In the genomic region with DNA sequence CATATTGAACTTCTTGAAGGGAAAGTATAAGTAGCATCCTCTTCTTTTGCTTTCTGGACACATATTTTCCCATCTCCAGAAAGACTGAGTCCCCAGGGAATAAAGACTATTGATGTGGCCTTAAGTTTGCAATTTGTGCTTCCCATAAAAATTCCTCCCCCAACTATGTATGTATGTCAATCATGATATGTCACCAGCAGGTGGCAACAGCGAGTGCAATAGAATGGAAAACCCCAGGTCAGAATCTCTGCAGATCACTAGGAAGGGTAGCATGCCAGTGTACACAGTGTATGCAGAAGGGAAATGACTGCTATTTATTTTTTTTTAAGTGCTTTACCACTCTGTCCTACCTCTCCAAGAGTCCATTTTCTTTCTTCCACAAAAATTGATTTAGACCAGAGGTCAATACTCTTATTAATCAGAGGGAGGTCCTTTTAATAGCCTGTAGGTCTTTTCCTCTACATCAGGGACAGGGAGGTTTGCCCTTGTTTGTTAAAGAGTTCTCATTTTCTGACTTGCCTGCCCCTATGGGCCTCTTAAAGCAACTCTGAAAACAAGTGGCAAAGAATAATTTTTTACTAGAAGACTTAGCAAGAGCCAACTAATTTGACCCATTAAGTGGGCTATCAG, we compare ENCODE assay signal across 8 cellular contexts.
A peak's percentile ranks its signal among the peaks of the same experiment; 100 is the strongest.
DNase-seq lines count a peak whose midpoint lies in the region; ATAC-seq and TF ChIP-seq lines count a peak whose summit lies in the region.

No MANE protein-coding gene starts in this region.

- ATAC-seq in GM18502 (IDR thresholded peaks at IDR 0.05; ENCODE audit: poor library complexity, unreplicated experiment) (peak; percentile 98), HG02763 (IDR thresholded peaks at IDR 0.05; ENCODE audit: unreplicated experiment) (peak; percentile 86)

- H3K79me2 ChIP-seq in SK-N-SH (ENCODE audit: insufficient read depth), result no peaks in the 10 kb centered on the region

- peak; percentile 63 for TF ChIP-seq RAD21 in SK-N-SH (IDR thresholded peaks at IDR 0.05; ENCODE audit: low read length)

- H4K20me1 ChIP-seq in SK-N-SH (ENCODE audit: insufficient read depth), result no peaks in the 10 kb centered on the region

- H3K36me3 ChIP-seq in SK-N-SH (replicated peaks in 1 of 2; ENCODE audit: control insufficient read depth in 1 of 2, insufficient read depth in 2 of 2, low read length in 1 of 2) (no peaks in the 10 kb centered on the region), endodermal cell (ENCODE audit: control insufficient read depth, insufficient read depth, low read length) (no peaks in the 10 kb centered on the region)

- H3K4me3 ChIP-seq in SK-N-SH (ENCODE audit: low read depth in 2 of 2, low read length in 1 of 2) (no peak overlapping the region; a peak in 1 of 4 replicates), endodermal cell (ENCODE audit: low read length) (no peak overlapping the region)

- H3K27ac ChIP-seq in SK-N-SH (ENCODE audit: low read depth in 2 of 2, low read length in 1 of 2) (no peak overlapping the region), endodermal cell (ENCODE audit: low read depth, low read length) (no peak overlapping the region)

- no peaks in the 10 kb centered on the region for H3K27me3 Mint-ChIP-seq in endodermal cell (ENCODE audit: insufficient read depth)

- TF ChIP-seq CTCF in AG09319 (IDR thresholded peaks at IDR 0.05; ENCODE audit: low read depth, low read length), result peak; percentile 73
- TF ChIP-seq CTCF in SK-N-SH (IDR thresholded peaks at IDR 0.05), result peak; percentile 71
- peak; percentile 88 for TF ChIP-seq CTCF in endodermal cell (conservative IDR thresholded peaks at IDR 0.05)

- H3K4me1 Mint-ChIP-seq in endodermal cell, result peaks cover 49% of the 10 kb centered on the region

- DNase-seq in AG09319 (ENCODE audit: extremely low read depth, low read depth), result peak; percentile 16
- DNase-seq in MV-4-11 (lab: John Stamatoyannopoulos, UW), result peak; percentile 22
- peak; percentile 53 for DNase-seq in SK-N-SH
- DNase-seq in endodermal cell, result peak; percentile 87
- peak; percentile 64 to 86 for DNase-seq in lung microvascular endothelial cell (ENCODE audit: low read depth in 2 of 2)
- peak; percentile 58 for DNase-seq in stromal cell of bone marrow (ENCODE audit: low read depth)

- no peak overlapping the region for H2AFZ ChIP-seq in SK-N-SH (ENCODE audit: low read depth)

- no peaks in the 10 kb centered on the region for H3K9me2 ChIP-seq in SK-N-SH

- POLR2A ChIA-PET in SK-N-SH (lab: Yijun Ruan, JAX), result no interaction called here

- WGBS in SK-N-SH (ENCODE audit: low lambda C conversion rate), result 0% methylated on average over 1 of the region's 1 CpG
- 0% methylated on average over 1 of the region's 1 CpG for WGBS in endodermal cell (ENCODE audit: insufficient coverage in 1 of 2, insufficient read length in 1 of 2), 2 experiments

- H3K36me3 Mint-ChIP-seq in endodermal cell (ENCODE audit: low read depth), result no peaks in the 10 kb centered on the region

- TF ChIP-seq EP300 in SK-N-SH (IDR thresholded peaks at IDR 0.05; ENCODE audit: borderline replicate concordance in 1 of 2, low read depth in 1 of 2, low read length in 1 of 2), result no peak

- CTCF ChIA-PET in SK-N-SH (lab: Yijun Ruan, JAX), result interaction anchor here (0.6 to 2.1 kb wide), 12 partner anchors 8 to 1894 kb away, joined by 3 to 6 read pairs (median 3); a partner anchor contains a TSS

- H3K27me3 ChIP-seq in SK-N-SH (ENCODE audit: insufficient read depth) (no peaks in the 10 kb centered on the region), endodermal cell (ENCODE audit: control insufficient read depth, insufficient read depth, low read length, poor library complexity, severe bottlenecking) (no peaks in the 10 kb centered on the region)

- no peak overlapping the region for H3K27ac Mint-ChIP-seq in endodermal cell

- no peaks in the 10 kb centered on the region for H3F3A ChIP-seq in SK-N-SH (replicated peaks; ENCODE audit: insufficient read depth)

- H3K9me3 Mint-ChIP-seq in endodermal cell, result no peaks in the 10 kb centered on the region

- H3K9me3 ChIP-seq in SK-N-SH (no peaks in the 10 kb centered on the region), endodermal cell (ENCODE audit: control insufficient read depth, low read length) (no peaks in the 10 kb centered on the region)

- no peak overlapping the region for H3K4me3 Mint-ChIP-seq in endodermal cell

- H3K4me1 ChIP-seq in SK-N-SH (ENCODE audit: control insufficient read depth in 1 of 2, insufficient read depth in 2 of 2, low read depth in 1 of 2, low read length in 1 of 2) (no peaks in the 10 kb centered on the region), endodermal cell (ENCODE audit: control insufficient read depth, insufficient read depth, low read length) (peaks cover 6% of the 10 kb centered on the region)

- H3K9ac ChIP-seq in SK-N-SH (no peak overlapping the region), endodermal cell (ENCODE audit: extremely low read depth, low read length, poor library complexity, severe bottlenecking) (no peak overlapping the region)

- H3K4me2 ChIP-seq in SK-N-SH, result no peak overlapping the region

TF ChIP-seq in SK-N-SH, 30 proteins besides CTCF, POLR2A, EP300 and RAD21:
- TF ChIP-seq, protein P1, sequence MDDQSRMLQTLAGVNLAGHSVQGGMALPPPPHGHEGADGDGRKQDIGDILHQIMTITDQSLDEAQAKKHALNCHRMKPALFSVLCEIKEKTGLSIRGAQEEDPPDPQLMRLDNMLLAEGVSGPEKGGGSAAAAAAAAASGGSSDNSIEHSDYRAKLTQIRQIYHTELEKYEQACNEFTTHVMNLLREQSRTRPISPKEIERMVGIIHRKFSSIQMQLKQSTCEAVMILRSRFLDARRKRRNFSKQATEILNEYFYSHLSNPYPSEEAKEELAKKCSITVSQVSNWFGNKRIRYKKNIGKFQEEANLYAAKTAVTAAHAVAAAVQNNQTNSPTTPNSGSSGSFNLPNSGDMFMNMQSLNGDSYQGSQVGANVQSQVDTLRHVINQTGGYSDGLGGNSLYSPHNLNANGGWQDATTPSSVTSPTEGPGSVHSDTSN (IDR thresholded peaks at IDR 0.05), result peak; percentile 37
- peak; percentile 73 for TF ChIP-seq SMC3 (IDR thresholded peaks at IDR 0.05; ENCODE audit: low read depth, low read length)
- TF ChIP-seq MEF2A (IDR thresholded peaks at IDR 0.05; ENCODE audit: borderline replicate concordance, low read depth), result no peak
TF ChIP-seq in SK-N-SH: peak in this region for 2.

Comparison
In these comparisons a context has a peak if more than half of its experiments do, and no peak if none do; other contexts are left out.
1. DNase-seq: peak in every context shown above with its lines; median percentile 87 in endodermal cell; 75 in lung microvascular endothelial cell; 58 in stromal cell of bone marrow; 53 in SK-N-SH; 22 in MV-4-11; 16 in AG09319.